In genomic region chr3:179148446-179149238, GRCh38 we compare ENCODE assay signal across 1 cellular context.
TF ChIP-seq lines count a peak whose summit lies in the region.

No MANE protein-coding gene starts in this region.

TF ChIP-seq in HepG2, 621 proteins besides CTCF, POLR2A, EP300 and RAD21 (continued from another document and continues in another):
- no peak for TF ChIP-seq HOMEZ (CRISPR knock-in tag; IDR thresholded peaks at IDR 0.05; ENCODE audit: low read depth)
- no peak for TF ChIP-seq CC2D1A (CRISPR knock-in tag; IDR thresholded peaks at IDR 0.05)
- peak; percentile 52 for TF ChIP-seq HNRNPLL (IDR thresholded peaks at IDR 0.05; ENCODE audit: low read depth, low read length, poor library complexity, severe bottlenecking)
- peak; percentile 54; the same call in 1 of the 2 replicates for TF ChIP-seq ZNF280D (CRISPR knock-in tag; IDR thresholded peaks at IDR 0.05)
- TF ChIP-seq CCDC6 (CRISPR knock-in tag; IDR thresholded peaks at IDR 0.05) = no peak
- TF ChIP-seq BORCS8-MEF2B (CRISPR knock-in tag; IDR thresholded peaks at IDR 0.05) = peak; percentile 29; the same call in 1 of the 2 replicates
- TF ChIP-seq ZFY (CRISPR knock-in tag; IDR thresholded peaks at IDR 0.05) = peak; percentile 72
- no peak for TF ChIP-seq MIER2 (CRISPR knock-in tag; IDR thresholded peaks at IDR 0.05)
- TF ChIP-seq ZNF746 (CRISPR knock-in tag; IDR thresholded peaks at IDR 0.05) = no peak
- peak; percentile 48; the same call in 1 of the 2 replicates for TF ChIP-seq ARNT2 (CRISPR knock-in tag; IDR thresholded peaks at IDR 0.05; ENCODE audit: low read depth)
- TF ChIP-seq NKX3-1 (CRISPR knock-in tag; IDR thresholded peaks at IDR 0.05) = no peak
- TF ChIP-seq, protein P1, sequence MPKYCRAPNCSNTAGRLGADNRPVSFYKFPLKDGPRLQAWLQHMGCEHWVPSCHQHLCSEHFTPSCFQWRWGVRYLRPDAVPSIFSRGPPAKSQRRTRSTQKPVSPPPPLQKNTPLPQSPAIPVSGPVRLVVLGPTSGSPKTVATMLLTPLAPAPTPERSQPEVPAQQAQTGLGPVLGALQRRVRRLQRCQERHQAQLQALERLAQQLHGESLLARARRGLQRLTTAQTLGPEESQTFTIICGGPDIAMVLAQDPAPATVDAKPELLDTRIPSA (CRISPR knock-in tag; IDR thresholded peaks at IDR 0.05; ENCODE audit: borderline replicate concordance) = no peak
- no peak for TF ChIP-seq KAT2B (IDR thresholded peaks at IDR 0.05; ENCODE audit: borderline replicate concordance, low read depth, low read length)
- TF ChIP-seq NR2F1 (CRISPR knock-in tag; IDR thresholded peaks at IDR 0.05) = no peak
- TF ChIP-seq ZNF562 (CRISPR knock-in tag; IDR thresholded peaks at IDR 0.05; ENCODE audit: borderline replicate concordance) = no peak
- no peak for TF ChIP-seq JDP2 (CRISPR knock-in tag; IDR thresholded peaks at IDR 0.05; ENCODE audit: borderline replicate concordance)
- TF ChIP-seq, protein P2, sequence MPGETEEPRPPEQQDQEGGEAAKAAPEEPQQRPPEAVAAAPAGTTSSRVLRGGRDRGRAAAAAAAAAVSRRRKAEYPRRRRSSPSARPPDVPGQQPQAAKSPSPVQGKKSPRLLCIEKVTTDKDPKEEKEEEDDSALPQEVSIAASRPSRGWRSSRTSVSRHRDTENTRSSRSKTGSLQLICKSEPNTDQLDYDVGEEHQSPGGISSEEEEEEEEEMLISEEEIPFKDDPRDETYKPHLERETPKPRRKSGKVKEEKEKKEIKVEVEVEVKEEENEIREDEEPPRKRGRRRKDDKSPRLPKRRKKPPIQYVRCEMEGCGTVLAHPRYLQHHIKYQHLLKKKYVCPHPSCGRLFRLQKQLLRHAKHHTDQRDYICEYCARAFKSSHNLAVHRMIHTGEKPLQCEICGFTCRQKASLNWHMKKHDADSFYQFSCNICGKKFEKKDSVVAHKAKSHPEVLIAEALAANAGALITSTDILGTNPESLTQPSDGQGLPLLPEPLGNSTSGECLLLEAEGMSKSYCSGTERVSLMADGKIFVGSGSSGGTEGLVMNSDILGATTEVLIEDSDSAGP (CRISPR knock-in tag; IDR thresholded peaks at IDR 0.05; ENCODE audit: borderline replicate concordance) = peak; percentile 31; the same call in 1 of the 2 replicates
- 0 out of 2 replicates have a peak, but pooled peaks have one; percentile 9 for TF ChIP-seq ZNF430 (CRISPR knock-in tag; IDR thresholded peaks at IDR 0.05)
- no peak for TF ChIP-seq NONO (IDR thresholded peaks at IDR 0.05)
- TF ChIP-seq NONO (CRISPR knock-in tag; conservative IDR thresholded peaks at IDR 0.05) = peak; percentile 57; the same call in 1 of the 2 replicates
- peak; percentile 40; the same call in 1 of the 2 replicates for TF ChIP-seq KDM2A (CRISPR knock-in tag; IDR thresholded peaks at IDR 0.05; ENCODE audit: borderline replicate concordance, low read depth)
- TF ChIP-seq, protein P3, sequence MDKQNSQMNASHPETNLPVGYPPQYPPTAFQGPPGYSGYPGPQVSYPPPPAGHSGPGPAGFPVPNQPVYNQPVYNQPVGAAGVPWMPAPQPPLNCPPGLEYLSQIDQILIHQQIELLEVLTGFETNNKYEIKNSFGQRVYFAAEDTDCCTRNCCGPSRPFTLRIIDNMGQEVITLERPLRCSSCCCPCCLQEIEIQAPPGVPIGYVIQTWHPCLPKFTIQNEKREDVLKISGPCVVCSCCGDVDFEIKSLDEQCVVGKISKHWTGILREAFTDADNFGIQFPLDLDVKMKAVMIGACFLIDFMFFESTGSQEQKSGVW (CRISPR knock-in tag; IDR thresholded peaks at IDR 0.05; ENCODE audit: borderline replicate concordance) = no peak
- no peak for TF ChIP-seq ZBTB14 (CRISPR knock-in tag; IDR thresholded peaks at IDR 0.05)
- TF ChIP-seq PLRG1 (conservative IDR thresholded peaks at IDR 0.05) = no peak
- TF ChIP-seq ZNF382 (CRISPR knock-in tag; IDR thresholded peaks at IDR 0.05; ENCODE audit: borderline replicate concordance) = no peak
- TF ChIP-seq, protein P4, sequence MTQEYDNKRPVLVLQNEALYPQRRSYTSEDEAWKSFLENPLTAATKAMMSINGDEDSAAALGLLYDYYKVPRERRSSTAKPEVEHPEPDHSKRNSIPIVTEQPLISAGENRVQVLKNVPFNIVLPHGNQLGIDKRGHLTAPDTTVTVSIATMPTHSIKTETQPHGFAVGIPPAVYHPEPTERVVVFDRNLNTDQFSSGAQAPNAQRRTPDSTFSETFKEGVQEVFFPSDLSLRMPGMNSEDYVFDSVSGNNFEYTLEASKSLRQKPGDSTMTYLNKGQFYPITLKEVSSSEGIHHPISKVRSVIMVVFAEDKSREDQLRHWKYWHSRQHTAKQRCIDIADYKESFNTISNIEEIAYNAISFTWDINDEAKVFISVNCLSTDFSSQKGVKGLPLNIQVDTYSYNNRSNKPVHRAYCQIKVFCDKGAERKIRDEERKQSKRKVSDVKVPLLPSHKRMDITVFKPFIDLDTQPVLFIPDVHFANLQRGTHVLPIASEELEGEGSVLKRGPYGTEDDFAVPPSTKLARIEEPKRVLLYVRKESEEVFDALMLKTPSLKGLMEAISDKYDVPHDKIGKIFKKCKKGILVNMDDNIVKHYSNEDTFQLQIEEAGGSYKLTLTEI (CRISPR knock-in tag; conservative IDR thresholded peaks at IDR 0.05) = no peak
- TF ChIP-seq RFXAP (CRISPR knock-in tag; IDR thresholded peaks at IDR 0.05; ENCODE audit: borderline replicate concordance) = peak; percentile 27; the same call in 1 of the 2 replicates
- TF ChIP-seq ETV6 (CRISPR knock-in tag; conservative IDR thresholded peaks at IDR 0.05) = no peak
- no peak for TF ChIP-seq TBL1XR1 (IDR thresholded peaks at IDR 0.05; ENCODE audit: borderline replicate concordance, low read length, partially characterized antibody)
- no peak for TF ChIP-seq HNF4A (CRISPR knock-in tag; IDR thresholded peaks at IDR 0.05)
- no peak for TF ChIP-seq LRRFIP1 (CRISPR knock-in tag; conservative IDR thresholded peaks at IDR 0.05)
- 0 out of 2 replicates have a peak, but pooled peaks have one; percentile 48 for TF ChIP-seq ZNF558 (CRISPR knock-in tag; IDR thresholded peaks at IDR 0.05; ENCODE audit: borderline replicate concordance)
- TF ChIP-seq THAP11 (CRISPR knock-in tag; IDR thresholded peaks at IDR 0.05) = peak; percentile 2; the same call in 1 of the 2 replicates
- TF ChIP-seq TFDP1 (CRISPR knock-in tag; IDR thresholded peaks at IDR 0.05; ENCODE audit: borderline replicate concordance) = no peak; the same call in 1 of the 2 replicates
- TF ChIP-seq TFE3 (CRISPR knock-in tag; IDR thresholded peaks at IDR 0.05) = 0 out of 2 replicates have a peak, but pooled peaks have one; percentile 31
- TF ChIP-seq SOX5 (CRISPR knock-in tag; IDR thresholded peaks at IDR 0.05; ENCODE audit: borderline replicate concordance) = no peak
- no peak for TF ChIP-seq ZSCAN20 (CRISPR knock-in tag; IDR thresholded peaks at IDR 0.05; ENCODE audit: borderline replicate concordance)
- TF ChIP-seq ZNF713 (CRISPR knock-in tag; IDR thresholded peaks at IDR 0.05) = no peak
